ENCODE assay signal across 16 cellular contexts in genomic region chr6:149362289-149362688, GRCh38. TPM values are rescaled to one million over a fixed set of nuclear protein-coding genes. Genes with fewer than 3 reads are reported as not detected.
DNase-seq lines count a peak whose midpoint lies in the region; ATAC-seq and TF ChIP-seq lines count a peak whose summit lies in the region.
"Had no signal": no experiment of that assay in that cellular context is flagged by ENCODE, and none has a peak within 500 bp of the region (broad histone marks: within the 10 kb centered on the region; RNA-seq: fewer than 3 reads in every experiment).

No MANE protein-coding gene starts in this region.

- H3K4me3 Mint-ChIP-seq in activated CD8-positive, alpha-beta T cell treated with anti-CD3 and anti-CD28 coated beads for 36 hours = no peak overlapping the region
- H3K4me3 Mint-ChIP-seq in memory B cell = no peak overlapping the region
- H3K4me3 Mint-ChIP-seq: dendritic cell treated with granulocyte-macrophage colony-stimulating factor and Interleukin-4, amounts not matched to agents 40 ng/mL and 50 ng/mL, for 4 days had no signal

- ATAC-seq in activated CD8-positive, alpha-beta T cell treated with anti-CD3 and anti-CD28 coated beads for 36 hours = peak; percentile 32
- ATAC-seq in memory B cell (ENCODE audit: low read depth) = no peak
- ATAC-seq in HG03439 (IDR thresholded peaks at IDR 0.05; ENCODE audit: unreplicated experiment) = no peak

- H3K4me1 Mint-ChIP-seq in activated CD8-positive, alpha-beta T cell treated with anti-CD3 and anti-CD28 coated beads for 36 hours (ENCODE audit: low read depth) = peaks cover 63% of the 10 kb centered on the region
- H3K4me1 Mint-ChIP-seq in memory B cell = peaks cover 36% of the 10 kb centered on the region

- TF ChIP-seq CTCF in activated CD8-positive, alpha-beta T cell treated with anti-CD3 and anti-CD28 coated beads for 36 hours (IDR thresholded peaks at IDR 0.05) = no peak

- H3K27ac Mint-ChIP-seq in activated CD8-positive, alpha-beta T cell treated with anti-CD3 and anti-CD28 coated beads for 36 hours = peak overlapping the region; percentile 73
- peak overlapping the region; percentile 4 for H3K27ac Mint-ChIP-seq in memory B cell
- H3K27ac Mint-ChIP-seq: progenitor cell of endocrine pancreas had no signal

- peaks cover 60% of the 10 kb centered on the region for H3K36me3 Mint-ChIP-seq in activated CD8-positive, alpha-beta T cell treated with anti-CD3 and anti-CD28 coated beads for 36 hours (ENCODE audit: low read depth)
- H3K36me3 Mint-ChIP-seq in memory B cell = peaks cover 24% of the 10 kb centered on the region

- H3K27me3 Mint-ChIP-seq in activated CD8-positive, alpha-beta T cell treated with anti-CD3 and anti-CD28 coated beads for 36 hours = no peaks in the 10 kb centered on the region
- no peaks in the 10 kb centered on the region for H3K27me3 Mint-ChIP-seq in memory B cell
- H3K27me3 Mint-ChIP-seq: dendritic cell treated with granulocyte-macrophage colony-stimulating factor and Interleukin-4, amounts not matched to agents 40 ng/mL and 50 ng/mL, for 4 days; naive B cell; progenitor cell of endocrine pancreas had no signal

- POLR2A ChIA-PET in activated CD8-positive, alpha-beta T cell treated with anti-CD3 and anti-CD28 coated beads for 36 hours (lab: Charles Lee) = interaction anchor here (0.6 to 2.1 kb wide), 3 partner anchors 30 to 188 kb away, joined by 3 to 4 read pairs (median 3); no protein-coding TSS in a partner anchor

- peak; percentile 40 for DNase-seq in activated CD4-positive, alpha-beta T cell treated with anti-CD3 and anti-CD28 coated beads for 48 hours
- no peak for DNase-seq in activated CD4-positive, alpha-beta T cell treated with anti-CD3 and anti-CD28 coated beads for 4 hours
- DNase-seq in EH (ENCODE audit: low read depth) (peak; percentile 15), memory B cell (ENCODE audit: low spot score in 2 of 2) (no peak), NCI-H2029 treated with DMSO at 0.1 percent for 48 hours (lab: John Stamatoyannopoulos, UW) (no peak), amygdala (lab: John Stamatoyannopoulos, UW) (no peak)
- peak; percentile 39 for DNase-seq in activated CD8-positive, alpha-beta T cell treated with anti-CD3 and anti-CD28 coated beads for 36 hours
- DNase-seq: ACHN; activated CD8-positive, alpha-beta memory T cell treated with anti-CD3 and anti-CD28 coated beads, Interleukin-2, amount 50 U/mL, for 48 hours; erythroblast; naive B cell; NCI-H2171; NCI-H774 had no signal

- CTCF ChIA-PET in activated CD8-positive, alpha-beta T cell treated with anti-CD3 and anti-CD28 coated beads for 36 hours (lab: Charles Lee) = interaction anchor here (1.5 kb wide), 1 partner anchor 18 kb away, joined by 4 read pairs; no protein-coding TSS in a partner anchor

- intact Hi-C loops in activated CD8-positive, alpha-beta T cell treated with anti-CD3 and anti-CD28 coated beads for 36 hours (cut with micrococcal nuclease) = no loop called here

- peaks cover 11% of the 10 kb centered on the region for H3K9me3 Mint-ChIP-seq in activated CD8-positive, alpha-beta T cell treated with anti-CD3 and anti-CD28 coated beads for 36 hours
- H3K9me3 Mint-ChIP-seq in memory B cell = peaks cover 6% of the 10 kb centered on the region
- H3K9me3 Mint-ChIP-seq: dendritic cell treated with granulocyte-macrophage colony-stimulating factor and Interleukin-4, amounts not matched to agents 40 ng/mL and 50 ng/mL, for 4 days had no signal

RNA-seq across cellular contexts. Expression of gene SUMO4, which starts 37.8 kb away (rescaled TPM):
- total RNA-seq in activated CD8-positive, alpha-beta T cell treated with anti-CD3 and anti-CD28 coated beads for 36 hours = 1 to 10 TPM; 3.7 to 4.7 TPM

RNA-seq across cellular contexts. Expression of gene TAB2, which starts 44.8 kb away (rescaled TPM):
- total RNA-seq in activated CD8-positive, alpha-beta T cell treated with anti-CD3 and anti-CD28 coated beads for 36 hours = 10 to 100 TPM; 64.8 to 69.1 TPM

Comparison
In these comparisons a context has a peak if more than half of its experiments do, and no peak if none do; other contexts are left out.
1. DNase-seq: peak in activated CD4-positive, alpha-beta T cell treated with anti-CD3 and anti-CD28 coated beads for 48 hours (single experiment), EH (single experiment) and activated CD8-positive, alpha-beta T cell treated with anti-CD3 and anti-CD28 coated beads for 36 hours (single experiment); none in activated CD4-positive, alpha-beta T cell treated with anti-CD3 and anti-CD28 coated beads for 4 hours (0 of 2), memory B cell (0 of 2), NCI-H2029 treated with DMSO at 0.1 percent for 48 hours (single experiment) and amygdala (0 of 56).